11 cellular contexts compared by ENCODE assay signal in the genomic region with DNA sequence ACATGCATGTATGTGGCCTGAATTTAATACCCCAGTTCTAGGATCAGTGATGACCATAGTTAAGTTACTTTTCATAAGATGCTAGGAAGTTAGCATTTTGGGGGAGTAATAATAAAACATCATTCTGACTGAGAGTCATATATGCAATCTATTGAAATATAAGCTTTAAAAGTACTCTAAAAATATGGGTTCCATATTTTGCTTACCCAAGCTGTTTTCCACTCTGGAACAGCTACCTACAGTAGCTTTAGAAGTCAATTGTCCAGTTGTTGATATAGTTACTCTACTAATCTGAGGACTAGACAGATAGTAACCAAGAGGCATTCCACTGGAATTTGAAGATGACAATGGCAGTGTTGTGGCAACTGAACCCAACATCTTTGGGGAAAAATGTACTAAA. TPM values are rescaled to one million over a fixed set of nuclear protein-coding genes. Genes with fewer than 3 reads are reported as not detected.
"Had no signal": no experiment of that assay in that cellular context is flagged by ENCODE, and none has a peak within 500 bp of the region (broad histone marks: within the 10 kb centered on the region; RNA-seq: fewer than 3 reads in every experiment).

No MANE protein-coding gene starts in this region.

- H3K4me1 ChIP-seq: HAP-1 had no signal

- H3K4me3 ChIP-seq: GM23338, HAP-1 had no signal

- DNase-seq: H7, HFFc6, KBM-7 had no signal

- H3K4me2 ChIP-seq: GM23338, KMS-11 had no signal

- ATAC-seq: GM23338, HCT116 had no signal

- H3K27ac ChIP-seq: HL-60, KMS-11 had no signal

- FAIRE-seq: H1 had no signal

RNA-seq across cellular contexts. Expression of a gene that starts 4.0 kb away (rescaled TPM):
- total RNA-seq: GM23338, H1, HT1080 had no signal
- polyA plus RNA-seq: GM23338, H1, IgD-negative memory B cell had no signal
